26 cellular contexts compared by ENCODE assay signal in the genomic region with DNA sequence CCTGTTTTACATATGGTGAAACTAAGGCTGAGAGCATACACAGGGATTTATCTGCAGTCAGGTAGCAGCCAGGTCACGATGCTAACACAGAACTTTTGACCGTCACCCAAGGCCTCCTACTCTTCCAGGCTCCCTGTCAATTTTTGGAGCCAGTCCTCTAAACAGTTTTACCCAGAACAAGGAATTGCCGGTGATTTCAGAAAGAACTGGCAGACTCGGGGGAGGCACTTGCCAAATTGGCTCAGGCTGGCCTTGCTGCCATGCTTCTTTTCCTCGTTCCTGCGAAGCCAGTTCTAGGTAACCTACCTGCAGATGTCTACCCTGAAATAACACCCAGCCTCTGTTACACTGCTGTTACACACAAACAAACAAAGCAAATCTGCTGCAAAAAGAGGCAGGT. TPM values are rescaled to one million over a fixed set of nuclear protein-coding genes. Genes with fewer than 3 reads are reported as not detected.
"Had no signal": no experiment of that assay in that cellular context is flagged by ENCODE, and none has a peak within 500 bp of the region (broad histone marks: within the 10 kb centered on the region; RNA-seq: fewer than 3 reads in every experiment).

No MANE protein-coding gene starts in this region.

- H3K36me3 ChIP-seq: left ventricle myocardium inferior, right atrium auricular region, right lobe of liver, suprapubic skin, thoracic aorta, tibial artery, upper lobe of right lung had no signal

- H3K27me3 ChIP-seq: hepatocyte, right atrium auricular region, right lobe of liver, suprapubic skin, tibial artery, upper lobe of right lung had no signal

- DNase-seq: islet precursor cell; left ventricle myocardium inferior; midbrain; mucosa of descending colon; naive thymus-derived CD4-positive, alpha-beta T cell; right lobe of liver; stimulated activated CD4-positive, alpha-beta T cell treated with anti-CD3 and anti-CD28 coated beads, Interleukin-12 subunit alpha, Interleukin-12 subunit beta, amount 100 ng/mL, for 4 hours; stimulated activated CD4-positive, alpha-beta T cell treated with anti-CD3 and anti-CD28 coated beads, Interleukin-15, amount 100 ng/mL, for 24 hours; stimulated activated CD4-positive, alpha-beta T cell treated with anti-CD3 and anti-CD28 coated beads, Interleukin-2, amount 100 ng/mL, for 24 hours; stimulated activated CD4-positive, alpha-beta T cell treated with anti-CD3 and anti-CD28 coated beads, Interleukin-4, amount 100 ng/mL, for 1 hour; stimulated activated naive CD4-positive, alpha-beta T cell; tibial artery; trophoblast cell; upper lobe of right lung had no signal

- ATAC-seq: mucosa of descending colon; naive thymus-derived CD4-positive, alpha-beta T cell; natural killer cell treated with Interleukin-12 subunit alpha and Interleukin-12 subunit beta and Interleukin-15 and Interleukin-18, amount 100 ng/mL, for 72 hours; right lobe of liver; upper lobe of right lung had no signal

- H3K9me3 ChIP-seq: suprapubic skin, thoracic aorta, upper lobe of right lung had no signal

- H3K4me3 ChIP-seq: hepatocyte, left ventricle myocardium inferior, lung, mucosa of descending colon, right atrium auricular region, right lobe of liver, skin epidermis, suprapubic skin, thoracic aorta, tibial artery, upper lobe of right lung had no signal

- H3K27ac ChIP-seq: hepatocyte, left ventricle myocardium inferior, parathyroid adenoma, right atrium auricular region, right lobe of liver, skin epidermis, suprapubic skin, thoracic aorta, tibial artery, upper lobe of right lung had no signal

- H3K4me1 ChIP-seq: left ventricle myocardium inferior, parathyroid adenoma, right atrium auricular region, right lobe of liver, suprapubic skin, tibial artery, upper lobe of right lung had no signal

RNA-seq across cellular contexts. Expression of gene GRIA1, which starts 21.2 kb away (rescaled TPM):
- total RNA-seq: kidney epithelial cell; naive thymus-derived CD4-positive, alpha-beta T cell; natural killer cell treated with Interleukin-12 subunit alpha and Interleukin-12 subunit beta and Interleukin-15 and Interleukin-18, amount 100 ng/mL, for 72 hours; progenitor cell of endocrine pancreas; pulmonary artery endothelial cell; renal cortical epithelial cell; right lobe of liver had no signal
- polyA plus RNA-seq: naive thymus-derived CD4-positive, alpha-beta T cell had no signal
